Comparison of ENCODE assay signal across 9 cellular contexts in genomic region chr20:21505810-21506530, GRCh38. TPM values are rescaled to one million over a fixed set of nuclear protein-coding genes. Genes with fewer than 3 reads are reported as not detected.
DNase-seq lines count a peak whose midpoint lies in the region; ATAC-seq, FAIRE-seq and TF ChIP-seq lines count a peak whose summit lies in the region.
"Had no signal": no experiment of that assay in that cellular context is flagged by ENCODE, and none has a peak within 500 bp of the region (broad histone marks: within the 10 kb centered on the region; RNA-seq: fewer than 3 reads in every experiment).

No MANE protein-coding gene starts in this region.

- peak; percentile 73 for DNase-seq in GM12891 (ENCODE audit: insufficient read length, low spot score)
- DNase-seq in NCI-H2029 (lab: John Stamatoyannopoulos, UW): peak; percentile 59
- DNase-seq in activated T-cell treated with anti-CD3 and anti-CD28 coated beads for 4 hours: peak; percentile 59
- DNase-seq in erythroblast (lab: John Stamatoyannopoulos, UW): peak; percentile 68 to 76
- DNase-seq in myocyte (ENCODE audit: low read depth): peak; percentile 32
- peak; percentile 34 to 37 for DNase-seq in stimulated activated CD8-positive, alpha-beta memory T cell treated with anti-CD3 and anti-CD28 coated beads, Interleukin-7, amount 100 ng/mL, for 48 hours (ENCODE audit: extremely low read depth in 1 of 2, low read depth in 1 of 2)
- DNase-seq in DMS53 (lab: John Stamatoyannopoulos, UW): no peak

- no peak for TF ChIP-seq POLR2A in GM12891 (IDR thresholded peaks at IDR 0.05; ENCODE audit: low read depth, low read length)
- no peak for TF ChIP-seq POLR2A in erythroblast (IDR thresholded peaks at IDR 0.05; ENCODE audit: low read length)

- no peak for FAIRE-seq in GM12891 (lab: Jason Lieb, UNC)
- FAIRE-seq: endometrium had no signal

- no peak for ATAC-seq in GM21447 (IDR thresholded peaks at IDR 0.05; ENCODE audit: unreplicated experiment)

TF ChIP-seq in GM12891, 5 proteins besides CTCF, POLR2A, EP300 and RAD21:
- TF ChIP-seq PAX5 (IDR thresholded peaks at IDR 0.05; ENCODE audit: insufficient read depth, low read length, severe bottlenecking) (no peak), POU2F2 (IDR thresholded peaks at IDR 0.05; ENCODE audit: low read depth, low read length) (no peak)

RNA-seq across cellular contexts. Expression of gene NKX2-2, which starts 7.9 kb away (rescaled TPM):
- not detected for polyA plus RNA-seq in GM12891 (2012; ENCODE audit: low read depth, missing spikeins)
- not detected in 2 replicates for total RNA-seq in myocyte
- not detected for polyA plus RNA-seq in myocyte (2012)
